Comparison of ENCODE assay signal across 21 cellular contexts in the genomic region with DNA sequence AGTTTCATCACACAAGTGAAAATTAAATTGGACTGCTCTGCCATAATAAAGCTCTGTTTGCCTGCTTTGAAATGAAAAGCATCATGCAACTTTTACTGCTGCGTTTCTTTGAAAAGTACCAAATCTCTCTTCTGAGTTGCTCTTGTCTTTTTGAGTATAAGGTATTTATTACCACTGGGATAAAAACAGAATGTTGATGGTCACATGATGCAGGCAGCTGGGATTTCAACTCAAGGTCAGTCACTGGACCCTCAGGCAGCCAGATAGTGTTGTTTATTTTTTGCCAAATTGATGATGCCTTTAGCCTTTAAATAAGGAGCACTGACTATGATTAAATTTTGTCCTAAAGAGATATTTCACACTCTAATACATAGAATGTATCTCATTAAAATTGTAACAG. TPM values are rescaled to one million over a fixed set of nuclear protein-coding genes. Genes with fewer than 3 reads are reported as not detected.
DNase-seq lines count a peak whose midpoint lies in the region; ATAC-seq, FAIRE-seq and TF ChIP-seq lines count a peak whose summit lies in the region.
"Had no signal": no experiment of that assay in that cellular context is flagged by ENCODE, and none has a peak within 500 bp of the region (broad histone marks: within the 10 kb centered on the region; RNA-seq: fewer than 3 reads in every experiment).

No MANE protein-coding gene starts in this region.

- H3K4ac ChIP-seq in H1 (replicated peaks; ENCODE audit: insufficient read length, low read depth, low read length): no peak overlapping the region

- H3K27ac Mint-ChIP-seq in activated naive CD4-positive, alpha-beta T cell treated with anti-CD3 and anti-CD28 coated beads, Interleukin-2, amount 10 ng/mL, durations not matched to agents 7 days and 5 days: no peak overlapping the region
- H3K27ac Mint-ChIP-seq: B cell; CD4-positive, CD25-positive, alpha-beta regulatory T cell; CD8-positive, alpha-beta memory T cell; H9 had no signal

- H4K20me1 ChIP-seq in DOHH2 (ENCODE audit: control insufficient read depth, insufficient read depth, low read depth, low read length) (no peaks in the 10 kb centered on the region), OCI-LY1 (ENCODE audit: insufficient read depth, low read length) (no peaks in the 10 kb centered on the region), H1 (replicated peaks in 1 of 2; ENCODE audit: control insufficient read depth in 1 of 2, insufficient read depth in 2 of 2, low read length in 2 of 2) (no peaks in the 10 kb centered on the region)
- H4K20me1 ChIP-seq: BLaER1 treated with 17β-estradiol and CSF1 and Interleukin-3, amounts not matched to agents 10 nM and 100 nM had no signal

- no peak overlapping the region for H4K5ac ChIP-seq in H1 (ENCODE audit: insufficient read length, low read depth, low read length)

- H3K4me3 ChIP-seq in DOHH2 (ENCODE audit: low read length) (no peak overlapping the region), OCI-LY1 (ENCODE audit: low read depth, low read length, poor library complexity, severe bottlenecking) (no peak overlapping the region), H1 (ENCODE audit: extremely low read depth in 1 of 4, insufficient read depth in 2 of 4, low read depth in 3 of 4, low read length in 4 of 4) (no peak overlapping the region), psoas muscle (peak overlapping the region; percentile 28)
- H3K4me3 ChIP-seq: BLaER1 treated with 17β-estradiol and CSF1 and Interleukin-3, amounts not matched to agents 10 nM and 100 nM had no signal

- H3K9me3 Mint-ChIP-seq in activated naive CD4-positive, alpha-beta T cell treated with anti-CD3 and anti-CD28 coated beads, Interleukin-2, amount 10 ng/mL, durations not matched to agents 7 days and 5 days: peaks cover 3% of the 10 kb centered on the region

- H2AFZ ChIP-seq in OCI-LY1 (ENCODE audit: low read length): no peak overlapping the region
- no peak overlapping the region for H2AFZ ChIP-seq in H1 (ENCODE audit: low read length)

- no peak overlapping the region for H2BK15ac ChIP-seq in H1 (ENCODE audit: low read length)

- H2BK12ac ChIP-seq in H1 (ENCODE audit: low read depth, low read length): no peak overlapping the region

- H3K79me2 ChIP-seq in DOHH2 (ENCODE audit: control insufficient read depth, low read length) (no peaks in the 10 kb centered on the region), OCI-LY1 (ENCODE audit: insufficient read depth, low read length) (peaks cover 10% of the 10 kb centered on the region; the same call in 1 of the 2 replicates), H1 (ENCODE audit: control insufficient read depth in 1 of 2, insufficient read depth in 2 of 2, low read length in 2 of 2) (no peaks in the 10 kb centered on the region)

- no peak for TF ChIP-seq RAD21 in H1 (IDR thresholded peaks at IDR 0.05 in 1 of 2, conservative IDR thresholded peaks at IDR 0.05 in 1 of 2; ENCODE audit: low read depth in 2 of 2, low read length in 2 of 2)

- H3K9me2 ChIP-seq in DOHH2 (replicated peaks; ENCODE audit: control insufficient read depth, low read length) (no peaks in the 10 kb centered on the region), OCI-LY1 (ENCODE audit: low read depth, low read length) (no peaks in the 10 kb centered on the region)

- no peak overlapping the region for H3K14ac ChIP-seq in H1 (ENCODE audit: insufficient read length)

- intact Hi-C loops in psoas muscle (cut with DNase I): no loop called here

- H3K79me1 ChIP-seq in H1 (ENCODE audit: low read depth, low read length): no peaks in the 10 kb centered on the region

- no peak overlapping the region for H3K4me3 Mint-ChIP-seq in activated naive CD4-positive, alpha-beta T cell treated with anti-CD3 and anti-CD28 coated beads, Interleukin-2, amount 10 ng/mL, durations not matched to agents 7 days and 5 days
- H3K4me3 Mint-ChIP-seq: B cell; CD4-positive, CD25-positive, alpha-beta regulatory T cell; CD8-positive, alpha-beta memory T cell; H9 had no signal

- H4K91ac ChIP-seq in H1 (replicated peaks; ENCODE audit: insufficient read length, low read length): no peak overlapping the region

- ATAC-seq in psoas muscle (peak in 2 of 4 donors; percentile 30 to 49), HG03175 (IDR thresholded peaks at IDR 0.05; ENCODE audit: unreplicated experiment) (no peak)

- H3K4me1 ChIP-seq in DOHH2 (ENCODE audit: control insufficient read depth, low read length) (peaks cover 68% of the 10 kb centered on the region), OCI-LY1 (ENCODE audit: insufficient read depth, low read length, severe bottlenecking) (peaks cover 95% of the 10 kb centered on the region), H1 (replicated peaks in 1 of 4; ENCODE audit: control insufficient read depth in 3 of 4, insufficient read depth in 4 of 4, low read length in 3 of 4) (peaks cover 0 to 4% (median 0%) of the 10 kb centered on the region in 4 experiments; a peak in 2 of 7 replicates), psoas muscle (peaks cover 6% of the 10 kb centered on the region)

- H3K9ac ChIP-seq in OCI-LY1 (ENCODE audit: low read length) (no peak overlapping the region), H1 (replicated peaks in 1 of 4; ENCODE audit: extremely low read depth in 1 of 4, low read depth in 3 of 4, low read length in 3 of 4) (no peak overlapping the region)
- H3K9ac ChIP-seq: BLaER1 treated with 17β-estradiol and CSF1 and Interleukin-3, amounts not matched to agents 10 nM and 100 nM had no signal

- CTCF ChIA-PET in H1 (lab: Charles Lee; ENCODE audit: partially characterized antibody): no interaction called here
- CTCF ChIA-PET in activated naive CD4-positive, alpha-beta T cell treated with anti-CD3 and anti-CD28 coated beads, Interleukin-2, amount 10 ng/mL, durations not matched to agents 7 days and 5 days (lab: Charles Lee): no interaction called here

- no peak overlapping the region for H2BK20ac ChIP-seq in H1 (ENCODE audit: low read length)

- H2BK5ac ChIP-seq in H1 (ENCODE audit: low read depth, low read length): no peak overlapping the region

- no peaks in the 10 kb centered on the region for H3K23me2 ChIP-seq in H1 (ENCODE audit: low read depth, low read length)

- H3K9me3 ChIP-seq in DOHH2 (ENCODE audit: control insufficient read depth, insufficient read depth, low read length) (peaks cover 24% of the 10 kb centered on the region; the same call in 1 of the 2 replicates), OCI-LY1 (ENCODE audit: low read length) (no peaks in the 10 kb centered on the region), H1 (ENCODE audit: insufficient read depth in 2 of 2, low read depth in 1 of 2, low read length in 1 of 2) (no peaks in the 10 kb centered on the region), psoas muscle (no peaks in the 10 kb centered on the region)

- DNase-seq in H1 (ENCODE audit: low read depth in 1 of 2, low spot score in 2 of 2) (no peak), psoas muscle (no peak), middle frontal gyrus (ENCODE audit: extremely low spot score, low spot score) (no peak)
- DNase-seq in activated CD4-positive, alpha-beta T cell treated with anti-CD3 and anti-CD28 coated beads, Interleukin-2, amount 50 U/mL, for 48 hours: no peak
- no peak for DNase-seq in activated naive CD4-positive, alpha-beta T cell treated with anti-CD3 and anti-CD28 coated beads, Interleukin-2, amount 10 ng/mL, durations not matched to agents 7 days and 5 days
- DNase-seq: CD4-positive, CD25-positive, alpha-beta regulatory T cell; CD8-positive, alpha-beta memory T cell; COR-L47; DMS 273 treated with DMSO at 0.1 percent for 48 hours; DMS53; DND-41; GOT3; H9 had no signal

- H3K56ac ChIP-seq in H1 (replicated peaks; ENCODE audit: insufficient read length, low read depth, low read length): no peak overlapping the region

- H3K4me2 ChIP-seq in DOHH2 (ENCODE audit: low read length): no peak overlapping the region
- no peak overlapping the region for H3K4me2 ChIP-seq in OCI-LY1 (ENCODE audit: low read length)
- no peak overlapping the region for H3K4me2 ChIP-seq in H1 (ENCODE audit: insufficient read depth in 1 of 2, low read depth in 2 of 2, low read length in 2 of 2)
- H3K4me2 ChIP-seq: BLaER1 treated with 17β-estradiol and CSF1 and Interleukin-3, amounts not matched to agents 10 nM and 100 nM had no signal

- H4K8ac ChIP-seq in H1 (ENCODE audit: extremely low read depth, insufficient read depth, low read length): no peak overlapping the region

- no peak overlapping the region for H2AK5ac ChIP-seq in H1 (ENCODE audit: low read depth, low read length)

- H3K36me3 ChIP-seq in DOHH2 (ENCODE audit: control insufficient read depth, low read length) (peaks cover 26% of the 10 kb centered on the region), OCI-LY1 (ENCODE audit: insufficient read depth, low read length) (peaks cover 24% of the 10 kb centered on the region), H1 (ENCODE audit: control insufficient read depth in 2 of 4, insufficient read depth in 4 of 4, low read length in 3 of 4) (no peaks in the 10 kb centered on the region), psoas muscle (ENCODE audit: insufficient read depth in 1 of 2, low read depth in 1 of 2) (no peaks in the 10 kb centered on the region)
- H3K36me3 ChIP-seq: BLaER1 treated with 17β-estradiol and CSF1 and Interleukin-3, amounts not matched to agents 10 nM and 100 nM had no signal

- TF ChIP-seq POLR2A in H1 (IDR thresholded peaks at IDR 0.05; ENCODE audit: control extremely low read depth in 1 of 2, low read depth in 2 of 2, low read length in 2 of 2): no peak

- H3K18ac ChIP-seq in H1 (ENCODE audit: extremely low read depth, low read length): no peak overlapping the region

- no peak for TF ChIP-seq CTCF in DOHH2 (IDR thresholded peaks at IDR 0.05; ENCODE audit: low read depth, low read length, poor library complexity, severe bottlenecking)
- TF ChIP-seq CTCF in OCI-LY1 (IDR thresholded peaks at IDR 0.05; ENCODE audit: low read length): no peak
- no peak for TF ChIP-seq CTCF in H1 (IDR thresholded peaks at IDR 0.05; ENCODE audit: control extremely low read depth in 1 of 3, insufficient read depth in 1 of 3, low read depth in 1 of 3, low read length in 3 of 3)
- no peak for TF ChIP-seq CTCF in psoas muscle (IDR thresholded peaks at IDR 0.05)

- FAIRE-seq in H1 (lab: Jason Lieb, UNC): peak; percentile 32
- FAIRE-seq: G401.6, GM18507 had no signal

- H2BK120ac ChIP-seq in H1 (replicated peaks; ENCODE audit: low read depth, low read length): no peak overlapping the region

- H3K23ac ChIP-seq in H1 (ENCODE audit: insufficient read length): no peak overlapping the region

- H3K4me1 Mint-ChIP-seq in activated naive CD4-positive, alpha-beta T cell treated with anti-CD3 and anti-CD28 coated beads, Interleukin-2, amount 10 ng/mL, durations not matched to agents 7 days and 5 days: no peaks in the 10 kb centered on the region
- H3K4me1 Mint-ChIP-seq: B cell; CD4-positive, CD25-positive, alpha-beta regulatory T cell; CD8-positive, alpha-beta memory T cell had no signal

- WGBS in H1 (ENCODE audit: extremely low coverage in 1 of 2, insufficient coverage in 1 of 2, insufficient read length in 1 of 2, insufficient replicate concordance in 2 of 2, low coverage in 1 of 2, low lambda C conversion rate in 2 of 2, missing lambda C conversion rate in 1 of 2), 2 experiments: 89% methylated on average over 1 of the region's 1 CpG; no CpG with 5 or more reads in 1 of the 2 experiments
- 15 to 48% (median 23%) methylated on average over 1 of the region's 1 CpG for WGBS in psoas muscle, 3 donors

- H3K27me3 ChIP-seq in DOHH2 (ENCODE audit: control insufficient read depth, low read length) (no peaks in the 10 kb centered on the region), OCI-LY1 (ENCODE audit: insufficient read depth, low read length) (no peaks in the 10 kb centered on the region), H1 (replicated peaks in 1 of 4; ENCODE audit: control insufficient read depth in 3 of 4, extremely low read depth in 1 of 4, insufficient read depth in 3 of 4, low read length in 3 of 4) (no peaks in the 10 kb centered on the region), psoas muscle (ENCODE audit: insufficient read depth in 3 of 3, low read length in 2 of 3) (no peaks in the 10 kb centered on the region)

- peak overlapping the region; percentile 2; the same call in 1 of the 2 replicates for H3K27ac ChIP-seq in DOHH2 (ENCODE audit: low read depth, low read length)
- H3K27ac ChIP-seq in OCI-LY1 (ENCODE audit: low read depth, low read length, poor library complexity, severe bottlenecking): peak overlapping the region; percentile 100
- no peak overlapping the region for H3K27ac ChIP-seq in H1 (ENCODE audit: low read depth, low read length)
- peak overlapping the region; percentile 85 for H3K27ac ChIP-seq in psoas muscle
- H3K27ac ChIP-seq: BLaER1 treated with 17β-estradiol and CSF1 and Interleukin-3, amounts not matched to agents 10 nM and 100 nM had no signal

- no peak for TF ChIP-seq EP300 in H1 (IDR thresholded peaks at IDR 0.05; ENCODE audit: borderline replicate concordance in 1 of 2, low read depth in 2 of 2, low read length in 2 of 2)

- H3K27me3 Mint-ChIP-seq in activated naive CD4-positive, alpha-beta T cell treated with anti-CD3 and anti-CD28 coated beads, Interleukin-2, amount 10 ng/mL, durations not matched to agents 7 days and 5 days: no peaks in the 10 kb centered on the region
- H3K27me3 Mint-ChIP-seq: B cell; CD4-positive, CD25-positive, alpha-beta regulatory T cell had no signal

- POLR2A ChIA-PET in H1 (lab: Charles Lee; ENCODE audit: partially characterized antibody): no interaction called here

- H3F3A ChIP-seq in DOHH2 (ENCODE audit: control insufficient read depth, insufficient read depth) (no peaks in the 10 kb centered on the region), OCI-LY1 (ENCODE audit: insufficient read depth, low read length) (no peaks in the 10 kb centered on the region)

- H3K36me3 Mint-ChIP-seq in activated naive CD4-positive, alpha-beta T cell treated with anti-CD3 and anti-CD28 coated beads, Interleukin-2, amount 10 ng/mL, durations not matched to agents 7 days and 5 days: no peaks in the 10 kb centered on the region
- H3K36me3 Mint-ChIP-seq: CD4-positive, CD25-positive, alpha-beta regulatory T cell; CD8-positive, alpha-beta memory T cell had no signal

RNA-seq across cellular contexts. Expression of gene DMD, which starts 32.7 kb away (rescaled TPM):
- 7.4 and 7.5 TPM in 2 replicates for total RNA-seq in H1 (2021; fragmentation: NEBNext Ultra II Directional; extraction: Animal tissue kit (Norgen Biotek cat#: 25700))
- polyA plus RNA-seq in H1 (2011; rRNA removed): 4.6 and 4.8 TPM in 2 replicates
- polyA plus RNA-seq in H1 (2011; cell fraction: cytosol; rRNA removed): 5.7 TPM
- 10.3 TPM for polyA plus RNA-seq in H1 (2011; cell fraction: nucleus; rRNA removed)
- polyA plus RNA-seq in H1 (2012, experiment 1 of 2): 3.8 to 6.5 TPM (median 5.4 TPM) in 4 replicates
- polyA plus RNA-seq in H1 (2012, experiment 2 of 2): 0.50 TPM
- polyA plus RNA-seq in H1 (2013, experiment 1 of 2): 3.0 TPM
- polyA plus RNA-seq in H1 (2013, experiment 2 of 2): 2.7 TPM
- 20.3 and 29.6 TPM in 2 replicates for polyA minus RNA-seq in H1 (2011; rRNA and poly(A)+ RNA removed)
- 6.8 TPM for polyA minus RNA-seq in H1 (2011; cell fraction: cytosol; rRNA and poly(A)+ RNA removed)
- polyA minus RNA-seq in H1 (2011; cell fraction: nucleus; rRNA and poly(A)+ RNA removed): 24.1 TPM
- total RNA-seq in psoas muscle: 100 to 1,000 TPM in 2 of 4 donors, 10 to 100 TPM in 2; 86.5 to 170 (median 120) TPM
- 10 to 100 TPM in 2 of 3 donors, 1 to 10 TPM in 1; 6.8 to 23.8 (median 23.1) TPM for polyA plus RNA-seq in psoas muscle
- total RNA-seq: HT-29 had no signal

Comparison
In these comparisons a context has a peak if more than half of its experiments do, and no peak if none do; other contexts are left out.
1. RNA of gene DMD, which starts 32.7 kb away (total RNA-seq): 86.5 to 170 TPM in psoas muscle; 7.4 to 7.5 TPM in H1; every median in the first group is over 10 times any median in the second.